ENCODE assay signal across 30 cellular contexts in genomic region chr2:44304258-44304657, GRCh38. TPM values are rescaled to one million over a fixed set of nuclear protein-coding genes. Genes with fewer than 3 reads are reported as not detected.
"Had no signal": no experiment of that assay in that cellular context is flagged by ENCODE, and none has a peak within 500 bp of the region (broad histone marks: within the 10 kb centered on the region; RNA-seq: fewer than 3 reads in every experiment).

No MANE protein-coding gene starts in this region.

- H3K27ac ChIP-seq: brain microvascular endothelial cell, esophagus muscularis mucosa, foreskin keratinocyte, gastrocnemius medialis, heart left ventricle had no signal

- H3K4me1 ChIP-seq: esophagus muscularis mucosa, foreskin keratinocyte, gastrocnemius medialis, heart left ventricle had no signal

- H3K27me3 ChIP-seq: brain microvascular endothelial cell, esophagus muscularis mucosa, foreskin keratinocyte, gastrocnemius medialis, heart left ventricle had no signal

- FAIRE-seq: astrocyte, bronchial epithelial cell, colon had no signal

- H3K4me3 ChIP-seq: esophagus muscularis mucosa, gastrocnemius medialis, heart left ventricle had no signal

- DNase-seq: activated CD4-positive, alpha-beta memory T cell treated with anti-CD3 and anti-CD28 coated beads, Interleukin-2, amount 10 ng/mL, durations not matched to agents 7 days and 5 days; activated CD4-positive, alpha-beta T cell treated with anti-CD3 and anti-CD28 coated beads for 1 hour; activated CD4-positive, alpha-beta T cell treated with anti-CD3 and anti-CD28 coated beads for 4 hours; activated CD4-positive, alpha-beta T cell treated with anti-CD3 and anti-CD28 coated beads, Interleukin-2, amount 10 ng/mL, durations not matched to agents 7 days and 5 days; activated CD4-positive, alpha-beta T cell treated with anti-CD3 and anti-CD28 coated beads, Interleukin-2, amount 50 U/mL, for 4 hours; activated CD8-positive, alpha-beta memory T cell treated with anti-CD3 and anti-CD28 coated beads, Interleukin-2, amount 50 U/mL, for 48 hours; activated gamma-delta T cell; activated naive CD4-positive, alpha-beta T cell; activated naive CD4-positive, alpha-beta T cell treated with anti-CD3 and anti-CD28 coated beads, Interleukin-2, amount 10 ng/mL, durations not matched to agents 7 days and 5 days; activated naive CD8-positive, alpha-beta T cell treated with anti-CD3 and anti-CD28 coated beads, Interleukin-2, amount 10 ng/mL, durations not matched to agents 7 days and 5 days; activated T-cell treated with anti-CD3 and anti-CD28 coated beads for 4 hours; activated T-cell treated with anti-CD3 and anti-CD28 coated beads, Interleukin-2, amount 50 U/mL, for 24 hours; activated T-cell treated with anti-CD3 and anti-CD28 coated beads, Interleukin-2, amount 50 U/mL, for 72 hours; brain microvascular endothelial cell; cortex of kidney; dermis blood vessel endothelial cell; effector CD4-positive, alpha-beta T cell; effector memory CD8-positive, alpha-beta T cell; erythroblast; foreskin keratinocyte; gastrocnemius medialis; glutamatergic neuron; heart left ventricle; T-helper 2 cell had no signal

- H3K9me3 ChIP-seq: gastrocnemius medialis had no signal

- ATAC-seq: activated naive CD4-positive, alpha-beta T cell treated with anti-CD3 and anti-CD28 coated beads, Interleukin-2, amount 50 U/mL, for 72 hours; activated T-cell treated with anti-CD3 and anti-CD28 coated beads, Interleukin-2, amount 50 U/mL, for 72 hours; effector memory CD8-positive, alpha-beta T cell; foreskin keratinocyte; gastrocnemius medialis; WTC11 had no signal

RNA-seq across cellular contexts. Expression of gene SLC3A1, which starts 29.0 kb away (rescaled TPM):
- total RNA-seq: bronchial epithelial cell, foreskin keratinocyte had no signal
- polyA plus RNA-seq: foreskin keratinocyte had no signal
